In genomic region chr11:34278708-34279297, GRCh38 we compare ENCODE assay signal across 1 cellular context.
TF ChIP-seq lines count a peak whose summit lies in the region.

No MANE protein-coding gene starts in this region.

TF ChIP-seq in GM12878, 131 proteins besides CTCF, POLR2A, EP300 and RAD21 (continued from another document):
- TF ChIP-seq ZNF687 (IDR thresholded peaks at IDR 0.05) = no peak
- no peak for TF ChIP-seq CEBPB (IDR thresholded peaks at IDR 0.05; ENCODE audit: borderline replicate concordance in 1 of 2, low read depth in 2 of 2, low read length in 2 of 2)
- TF ChIP-seq CHD1 (IDR thresholded peaks at IDR 0.05; ENCODE audit: low read depth, low read length) = no peak
- no peak for TF ChIP-seq POU2F2 (IDR thresholded peaks at IDR 0.05; ENCODE audit: borderline replicate concordance, low read depth, low read length)
